ENCODE assay signal across 23 cellular contexts in genomic region chr11:134366279-134366678, GRCh38. TPM values are rescaled to one million over a fixed set of nuclear protein-coding genes. Genes with fewer than 3 reads are reported as not detected.
DNase-seq lines count a peak whose midpoint lies in the region; ATAC-seq and TF ChIP-seq lines count a peak whose summit lies in the region.
"Had no signal": no experiment of that assay in that cellular context is flagged by ENCODE, and none has a peak within 500 bp of the region (broad histone marks: within the 10 kb centered on the region; RNA-seq: fewer than 3 reads in every experiment).

No MANE protein-coding gene starts in this region.

- H3K79me2 ChIP-seq in osteoblast (ENCODE audit: insufficient read depth, low read length): no peaks in the 10 kb centered on the region

- no peaks in the 10 kb centered on the region for H3K9me3 ChIP-seq in osteoblast (ENCODE audit: low read depth, low read length)
- H3K9me3 ChIP-seq in WERI-Rb-1 (ENCODE audit: severe bottlenecking): no peaks in the 10 kb centered on the region
- H3K9me3 ChIP-seq: A549; BLaER1 treated with 17β-estradiol and CSF1 and Interleukin-3, amounts not matched to agents 10 nM and 100 nM had no signal

- no peaks in the 10 kb centered on the region for H4K20me1 ChIP-seq in osteoblast (ENCODE audit: insufficient read depth, low read length)

- H3K27ac ChIP-seq in osteoblast (ENCODE audit: low read depth, low read length): no peak overlapping the region
- no peak overlapping the region for H3K27ac ChIP-seq in WERI-Rb-1
- H3K27ac ChIP-seq: 22Rv1; A549; BLaER1 treated with 17β-estradiol and CSF1 and Interleukin-3, amounts not matched to agents 10 nM and 100 nM had no signal

- ATAC-seq in left ventricle myocardium superior: peak; percentile 25
- ATAC-seq in Right ventricle myocardium inferior: no peak
- ATAC-seq: A549, GM12878 had no signal

- intact Hi-C loops in left ventricle myocardium superior (cut with micrococcal nuclease): no loop called here
- intact Hi-C loops in Right ventricle myocardium inferior (cut with DNase I): no loop called here

- H3K27me3 ChIP-seq in osteoblast (ENCODE audit: insufficient read depth, low read length) (no peaks in the 10 kb centered on the region), WERI-Rb-1 (ENCODE audit: insufficient read depth, low read depth, severe bottlenecking) (no peaks in the 10 kb centered on the region)

- H3K4me3 ChIP-seq in osteoblast (ENCODE audit: insufficient read depth, low read length) (no peak overlapping the region), WERI-Rb-1 (ENCODE audit: low read depth, low read length) (no peak overlapping the region)
- H3K4me3 ChIP-seq: A549; BLaER1 treated with 17β-estradiol and CSF1 and Interleukin-3, amounts not matched to agents 10 nM and 100 nM; GM12878 had no signal

- no peak for TF ChIP-seq CTCF in osteoblast (IDR thresholded peaks at IDR 0.05; ENCODE audit: extremely low read depth, low read depth, low read length)
- TF ChIP-seq CTCF in WERI-Rb-1 (IDR thresholded peaks at IDR 0.05; ENCODE audit: low read depth, low read length): no peak

- no peak overlapping the region for H3K4me2 ChIP-seq in osteoblast (ENCODE audit: insufficient read depth, low read length)
- H3K4me2 ChIP-seq: A549 had no signal

- DNase-seq in DMS53 (lab: John Stamatoyannopoulos, UW): peak; percentile 20
- DNase-seq in DMS53 treated with DMSO at 0.1 percent for 48 hours (lab: John Stamatoyannopoulos, UW; ENCODE audit: unreplicated experiment): no peak
- DNase-seq in left ventricle myocardium superior: no peak
- DNase-seq in Right ventricle myocardium inferior (ENCODE audit: missing footprints): no peak
- DNase-seq in osteoblast (ENCODE audit: insufficient read length, low spot score, missing footprints): peak; percentile 81
- no peak for DNase-seq in WERI-Rb-1
- DNase-seq in C1 segment of cervical spinal cord (lab: John Stamatoyannopoulos, UW): no peak
- DNase-seq: AML-193; CD4-positive, alpha-beta memory T cell; CD4-positive, CD25-positive, alpha-beta regulatory T cell; COR-L47; DMS 273 treated with DMSO at 0.1 percent for 48 hours; DMS153; DMS79; DND-41; EL; GDM1 had no signal

- H2AFZ ChIP-seq in osteoblast (ENCODE audit: low read length): no peak overlapping the region

- H3K4me1 ChIP-seq in osteoblast (ENCODE audit: insufficient read depth, low read length): no peaks in the 10 kb centered on the region
- H3K4me1 ChIP-seq: A549 had no signal

- no peaks in the 10 kb centered on the region for H3K36me3 ChIP-seq in osteoblast (ENCODE audit: insufficient read depth, low read length)
- peaks cover 19% of the 10 kb centered on the region for H3K36me3 ChIP-seq in WERI-Rb-1
- H3K36me3 ChIP-seq: BLaER1 treated with 17β-estradiol and CSF1 and Interleukin-3, amounts not matched to agents 10 nM and 100 nM had no signal

RNA-seq across cellular contexts. Expression of gene GLB1L2, which starts 34.5 kb away (rescaled TPM):
- total RNA-seq in left ventricle myocardium superior (0.37 TPM), Right ventricle myocardium inferior (0.32 TPM), osteoblast (0.29 and 0.36 TPM in 2 replicates)

RNA-seq across cellular contexts. Expression of gene B3GAT1, which starts 45.8 kb away (rescaled TPM):
- total RNA-seq in left ventricle myocardium superior: 0.17 TPM
- 0.16 TPM for total RNA-seq in Right ventricle myocardium inferior
- total RNA-seq in osteoblast: not detected in 2 replicates
- total RNA-seq: B cell, G401 had no signal

Comparison
In these comparisons a context has a peak if more than half of its experiments do, and no peak if none do; other contexts are left out.
1. DNase-seq: peak in DMS53 (single experiment) and osteoblast (single experiment); none in DMS53 treated with DMSO at 0.1 percent for 48 hours (single experiment), left ventricle myocardium superior (single experiment), Right ventricle myocardium inferior (single experiment), WERI-Rb-1 (single experiment) and C1 segment of cervical spinal cord (0 of 14).